Comparison of ENCODE assay signal across 2 cellular contexts in the genomic region with DNA sequence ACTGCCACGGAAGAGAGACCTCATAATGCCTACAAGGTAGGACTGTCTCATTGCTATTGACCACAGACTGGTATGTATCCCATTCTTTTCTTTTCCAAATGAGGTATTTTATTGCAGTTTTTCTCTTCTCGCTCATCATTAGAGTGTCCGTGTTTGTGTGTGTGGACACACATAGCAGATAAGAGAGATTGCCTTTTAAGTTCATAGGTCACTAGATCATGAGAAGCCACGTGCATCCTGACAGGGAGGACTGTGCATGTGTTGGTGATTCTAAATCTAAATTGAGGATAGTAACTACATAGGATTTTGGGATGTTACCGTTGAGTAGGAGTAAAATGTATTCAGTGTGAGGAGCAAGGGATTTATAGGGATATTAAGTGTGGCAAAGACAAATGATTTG.
TF ChIP-seq lines count a peak whose summit lies in the region.

No MANE protein-coding gene starts in this region.

TF ChIP-seq in GM23338, 12 proteins besides CTCF, POLR2A, EP300 and RAD21:
- TF ChIP-seq CREB1 (CRISPR knock-in tag; IDR thresholded peaks at IDR 0.05; ENCODE audit: low read depth) (no peak), ZNF331 (CRISPR knock-in tag; IDR thresholded peaks at IDR 0.05; ENCODE audit: low read depth) (no peak), ZNF114 (CRISPR knock-in tag; IDR thresholded peaks at IDR 0.05) (no peak), EZH2 (IDR thresholded peaks at IDR 0.05; ENCODE audit: low read depth, unreplicated experiment) (no peak), JUNB (IDR thresholded peaks at IDR 0.05; ENCODE audit: unreplicated experiment) (no peak), POLR2AphosphoS5 (IDR thresholded peaks at IDR 0.05; ENCODE audit: low read depth) (no peak)
- TF ChIP-seq, protein P1, sequence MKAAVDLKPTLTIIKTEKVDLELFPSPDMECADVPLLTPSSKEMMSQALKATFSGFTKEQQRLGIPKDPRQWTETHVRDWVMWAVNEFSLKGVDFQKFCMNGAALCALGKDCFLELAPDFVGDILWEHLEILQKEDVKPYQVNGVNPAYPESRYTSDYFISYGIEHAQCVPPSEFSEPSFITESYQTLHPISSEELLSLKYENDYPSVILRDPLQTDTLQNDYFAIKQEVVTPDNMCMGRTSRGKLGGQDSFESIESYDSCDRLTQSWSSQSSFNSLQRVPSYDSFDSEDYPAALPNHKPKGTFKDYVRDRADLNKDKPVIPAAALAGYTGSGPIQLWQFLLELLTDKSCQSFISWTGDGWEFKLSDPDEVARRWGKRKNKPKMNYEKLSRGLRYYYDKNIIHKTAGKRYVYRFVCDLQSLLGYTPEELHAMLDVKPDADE (IDR thresholded peaks at IDR 0.05): no peak
- TF ChIP-seq, protein P2, sequence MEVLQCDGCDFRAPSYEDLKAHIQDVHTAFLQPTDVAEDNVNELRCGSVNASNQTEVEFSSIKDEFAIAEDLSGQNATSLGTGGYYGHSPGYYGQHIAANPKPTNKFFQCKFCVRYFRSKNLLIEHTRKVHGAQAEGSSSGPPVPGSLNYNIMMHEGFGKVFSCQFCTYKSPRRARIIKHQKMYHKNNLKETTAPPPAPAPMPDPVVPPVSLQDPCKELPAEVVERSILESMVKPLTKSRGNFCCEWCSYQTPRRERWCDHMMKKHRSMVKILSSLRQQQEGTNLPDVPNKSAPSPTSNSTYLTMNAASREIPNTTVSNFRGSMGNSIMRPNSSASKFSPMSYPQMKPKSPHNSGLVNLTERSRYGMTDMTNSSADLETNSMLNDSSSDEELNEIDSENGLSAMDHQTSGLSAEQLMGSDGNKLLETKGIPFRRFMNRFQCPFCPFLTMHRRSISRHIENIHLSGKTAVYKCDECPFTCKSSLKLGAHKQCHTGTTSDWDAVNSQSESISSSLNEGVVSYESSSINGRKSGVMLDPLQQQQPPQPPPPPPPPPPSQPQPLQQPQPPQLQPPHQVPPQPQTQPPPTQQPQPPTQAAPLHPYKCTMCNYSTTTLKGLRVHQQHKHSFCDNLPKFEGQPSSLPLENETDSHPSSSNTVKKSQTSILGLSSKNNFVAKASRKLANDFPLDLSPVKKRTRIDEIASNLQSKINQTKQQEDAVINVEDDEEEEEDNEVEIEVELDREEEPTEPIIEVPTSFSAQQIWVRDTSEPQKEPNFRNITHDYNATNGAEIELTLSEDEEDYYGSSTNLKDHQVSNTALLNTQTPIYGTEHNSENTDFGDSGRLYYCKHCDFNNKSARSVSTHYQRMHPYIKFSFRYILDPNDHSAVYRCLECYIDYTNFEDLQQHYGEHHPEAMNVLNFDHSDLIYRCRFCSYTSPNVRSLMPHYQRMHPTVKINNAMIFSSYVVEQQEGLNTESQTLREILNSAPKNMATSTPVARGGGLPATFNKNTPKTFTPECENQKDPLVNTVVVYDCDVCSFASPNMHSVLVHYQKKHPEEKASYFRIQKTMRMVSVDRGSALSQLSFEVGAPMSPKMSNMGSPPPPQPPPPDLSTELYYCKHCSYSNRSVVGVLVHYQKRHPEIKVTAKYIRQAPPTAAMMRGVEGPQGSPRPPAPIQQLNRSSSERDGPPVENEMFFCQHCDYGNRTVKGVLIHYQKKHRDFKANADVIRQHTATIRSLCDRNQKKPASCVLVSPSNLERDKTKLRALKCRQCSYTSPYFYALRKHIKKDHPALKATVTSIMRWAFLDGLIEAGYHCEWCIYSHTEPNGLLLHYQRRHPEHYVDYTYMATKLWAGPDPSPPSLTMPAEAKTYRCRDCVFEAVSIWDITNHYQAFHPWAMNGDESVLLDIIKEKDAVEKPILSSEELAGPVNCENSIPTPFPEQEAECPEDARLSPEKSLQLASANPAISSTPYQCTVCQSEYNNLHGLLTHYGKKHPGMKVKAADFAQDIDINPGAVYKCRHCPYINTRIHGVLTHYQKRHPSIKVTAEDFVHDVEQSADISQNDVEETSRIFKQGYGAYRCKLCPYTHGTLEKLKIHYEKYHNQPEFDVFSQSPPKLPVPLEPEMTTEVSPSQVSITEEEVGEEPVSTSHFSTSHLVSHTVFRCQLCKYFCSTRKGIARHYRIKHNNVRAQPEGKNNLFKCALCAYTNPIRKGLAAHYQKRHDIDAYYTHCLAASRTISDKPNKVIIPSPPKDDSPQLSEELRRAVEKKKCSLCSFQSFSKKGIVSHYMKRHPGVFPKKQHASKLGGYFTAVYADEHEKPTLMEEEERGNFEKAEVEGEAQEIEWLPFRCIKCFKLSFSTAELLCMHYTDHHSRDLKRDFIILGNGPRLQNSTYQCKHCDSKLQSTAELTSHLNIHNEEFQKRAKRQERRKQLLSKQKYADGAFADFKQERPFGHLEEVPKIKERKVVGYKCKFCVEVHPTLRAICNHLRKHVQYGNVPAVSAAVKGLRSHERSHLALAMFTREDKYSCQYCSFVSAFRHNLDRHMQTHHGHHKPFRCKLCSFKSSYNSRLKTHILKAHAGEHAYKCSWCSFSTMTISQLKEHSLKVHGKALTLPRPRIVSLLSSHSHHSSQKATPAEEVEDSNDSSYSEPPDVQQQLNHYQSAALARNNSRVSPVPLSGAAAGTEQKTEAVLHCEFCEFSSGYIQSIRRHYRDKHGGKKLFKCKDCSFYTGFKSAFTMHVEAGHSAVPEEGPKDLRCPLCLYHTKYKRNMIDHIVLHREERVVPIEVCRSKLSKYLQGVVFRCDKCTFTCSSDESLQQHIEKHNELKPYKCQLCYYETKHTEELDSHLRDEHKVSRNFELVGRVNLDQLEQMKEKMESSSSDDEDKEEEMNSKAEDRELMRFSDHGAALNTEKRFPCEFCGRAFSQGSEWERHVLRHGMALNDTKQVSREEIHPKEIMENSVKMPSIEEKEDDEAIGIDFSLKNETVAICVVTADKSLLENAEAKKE (CRISPR knock-in tag; IDR thresholded peaks at IDR 0.05): no peak

TF ChIP-seq in HepG2, 621 proteins besides CTCF, POLR2A, EP300 and RAD21:
- no peak for TF ChIP-seq ZNF713 (CRISPR knock-in tag; IDR thresholded peaks at IDR 0.05)
- TF ChIP-seq ZNF343 (CRISPR knock-in tag; IDR thresholded peaks at IDR 0.05): no peak
- no peak for TF ChIP-seq FOXC1 (CRISPR knock-in tag; IDR thresholded peaks at IDR 0.05; ENCODE audit: borderline replicate concordance)
- TF ChIP-seq, protein P3, sequence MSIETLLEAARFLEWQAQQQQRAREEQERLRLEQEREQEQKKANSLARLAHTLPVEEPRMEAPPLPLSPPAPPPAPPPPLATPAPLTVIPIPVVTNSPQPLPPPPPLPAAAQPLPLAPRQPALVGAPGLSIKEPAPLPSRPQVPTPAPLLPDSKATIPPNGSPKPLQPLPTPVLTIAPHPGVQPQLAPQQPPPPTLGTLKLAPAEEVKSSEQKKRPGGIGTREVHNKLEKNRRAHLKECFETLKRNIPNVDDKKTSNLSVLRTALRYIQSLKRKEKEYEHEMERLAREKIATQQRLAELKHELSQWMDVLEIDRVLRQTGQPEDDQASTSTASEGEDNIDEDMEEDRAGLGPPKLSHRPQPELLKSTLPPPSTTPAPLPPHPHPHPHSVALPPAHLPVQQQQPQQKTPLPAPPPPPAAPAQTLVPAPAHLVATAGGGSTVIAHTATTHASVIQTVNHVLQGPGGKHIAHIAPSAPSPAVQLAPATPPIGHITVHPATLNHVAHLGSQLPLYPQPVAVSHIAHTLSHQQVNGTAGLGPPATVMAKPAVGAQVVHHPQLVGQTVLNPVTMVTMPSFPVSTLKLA (IDR thresholded peaks at IDR 0.05): 0 out of 2 replicates have a peak, but pooled peaks have one; percentile 32
- TF ChIP-seq, protein P4, sequence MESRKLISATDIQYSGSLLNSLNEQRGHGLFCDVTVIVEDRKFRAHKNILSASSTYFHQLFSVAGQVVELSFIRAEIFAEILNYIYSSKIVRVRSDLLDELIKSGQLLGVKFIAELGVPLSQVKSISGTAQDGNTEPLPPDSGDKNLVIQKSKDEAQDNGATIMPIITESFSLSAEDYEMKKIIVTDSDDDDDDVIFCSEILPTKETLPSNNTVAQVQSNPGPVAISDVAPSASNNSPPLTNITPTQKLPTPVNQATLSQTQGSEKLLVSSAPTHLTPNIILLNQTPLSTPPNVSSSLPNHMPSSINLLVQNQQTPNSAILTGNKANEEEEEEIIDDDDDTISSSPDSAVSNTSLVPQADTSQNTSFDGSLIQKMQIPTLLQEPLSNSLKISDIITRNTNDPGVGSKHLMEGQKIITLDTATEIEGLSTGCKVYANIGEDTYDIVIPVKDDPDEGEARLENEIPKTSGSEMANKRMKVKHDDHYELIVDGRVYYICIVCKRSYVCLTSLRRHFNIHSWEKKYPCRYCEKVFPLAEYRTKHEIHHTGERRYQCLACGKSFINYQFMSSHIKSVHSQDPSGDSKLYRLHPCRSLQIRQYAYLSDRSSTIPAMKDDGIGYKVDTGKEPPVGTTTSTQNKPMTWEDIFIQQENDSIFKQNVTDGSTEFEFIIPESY (CRISPR knock-in tag; IDR thresholded peaks at IDR 0.05): no peak
